10 cellular contexts compared by ENCODE assay signal in the genomic region with DNA sequence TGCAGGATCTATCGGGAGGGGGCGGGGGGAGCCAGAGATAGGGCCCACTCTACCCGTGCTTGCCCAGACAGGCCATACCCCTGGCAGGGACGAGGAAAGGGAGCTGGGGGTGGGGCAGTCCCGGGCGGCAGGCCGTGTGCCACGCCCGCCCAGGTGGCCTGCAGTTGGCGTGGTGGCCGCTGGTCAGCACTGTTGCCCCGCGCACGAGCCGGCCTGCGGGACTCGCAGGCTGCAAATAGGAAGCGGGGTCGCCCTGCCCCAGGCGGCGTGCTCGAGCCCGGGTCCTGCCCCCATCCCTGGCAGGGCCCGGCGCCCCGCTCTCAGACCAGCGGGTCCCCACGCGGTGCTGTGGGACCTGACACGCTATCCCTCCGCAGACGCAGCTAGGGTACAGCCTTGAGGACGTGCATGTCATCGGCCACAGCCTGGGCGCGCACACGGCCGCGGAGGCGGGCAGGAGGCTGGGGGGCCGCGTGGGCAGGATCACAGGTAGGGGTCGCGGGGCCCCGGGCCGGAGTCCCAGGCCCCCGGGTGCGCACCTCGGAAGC. TPM values are rescaled to one million over a fixed set of nuclear protein-coding genes. Genes with fewer than 3 reads are reported as not detected.
DNase-seq lines count a peak whose midpoint lies in the region; ATAC-seq, FAIRE-seq and TF ChIP-seq lines count a peak whose summit lies in the region.
"Had no signal": no experiment of that assay in that cellular context is flagged by ENCODE, and none has a peak within 500 bp of the region (broad histone marks: within the 10 kb centered on the region; RNA-seq: fewer than 3 reads in every experiment).

No MANE protein-coding gene starts in this region.

- no peak overlapping the region for H3K27ac ChIP-seq in colonic mucosa
- no peak overlapping the region for H3K27ac ChIP-seq in right lobe of liver
- H3K27ac ChIP-seq: BLaER1 had no signal

- peak overlapping the region; percentile 23 to 53 for H3K9ac ChIP-seq in colonic mucosa (ENCODE audit: low read depth in 2 of 2, low read length in 2 of 2)
- H3K9ac ChIP-seq: BLaER1 had no signal

- TF ChIP-seq CTCF in colonic mucosa (IDR thresholded peaks at IDR 0.05) = peak; percentile 48
- TF ChIP-seq CTCF in right lobe of liver (IDR thresholded peaks at IDR 0.05) = peak in 3 of 4 donors; percentile 33 to 45 (median 42)

- H3K9me3 ChIP-seq in colonic mucosa = no peaks in the 10 kb centered on the region
- H3K9me3 ChIP-seq in right lobe of liver = no peaks in the 10 kb centered on the region

- peak; percentile 39 for DNase-seq in NCI-H82 (lab: John Stamatoyannopoulos, UW)
- DNase-seq in NCI-H82 treated with DMSO at 0.1 percent for 48 hours (lab: John Stamatoyannopoulos, UW; ENCODE audit: unreplicated experiment) = no peak
- DNase-seq in colonic mucosa = peak; percentile 71
- peak in 1 of 3 donors; percentile 34 for DNase-seq in right lobe of liver
- peak; percentile 67 for DNase-seq in urothelium cell line (ENCODE audit: low spot score)
- no peak for DNase-seq in activated CD8-positive, alpha-beta memory T cell treated with anti-CD3 and anti-CD28 coated beads for 24 hours
- DNase-seq in stimulated activated naive B cell treated with anti-CD40 and anti-IgM and Interleukin-4, amounts not matched to agents 10 μg/mL and 1 μg/mL and 100 μg/mL, for 72 hours = no peak
- no peak for DNase-seq in immature natural killer cell
- DNase-seq: NCI-H1694 had no signal

- H3K4me3 ChIP-seq in colonic mucosa (peak overlapping the region; percentile 51), right lobe of liver (no peak overlapping the region)
- H3K4me3 ChIP-seq: BLaER1 had no signal

- H3K4me3 Mint-ChIP-seq in stimulated activated naive B cell treated with anti-CD40 and anti-IgM and Interleukin-4, amounts not matched to agents 10 μg/mL and 1 μg/mL and 100 μg/mL, for 72 hours = no peak overlapping the region
- no peak overlapping the region for H3K4me3 Mint-ChIP-seq in immature natural killer cell

- peaks cover 19 to 29% of the 10 kb centered on the region in 2 donors for H3K27me3 Mint-ChIP-seq in stimulated activated naive B cell treated with anti-CD40 and anti-IgM and Interleukin-4, amounts not matched to agents 10 μg/mL and 1 μg/mL and 100 μg/mL, for 72 hours
- H3K27me3 Mint-ChIP-seq in immature natural killer cell (ENCODE audit: low read depth in 3 of 3) = peaks cover 3 to 6% (median 5%) of the 10 kb centered on the region in 3 donors

- no peak overlapping the region for H3K27ac Mint-ChIP-seq in stimulated activated naive B cell treated with anti-CD40 and anti-IgM and Interleukin-4, amounts not matched to agents 10 μg/mL and 1 μg/mL and 100 μg/mL, for 72 hours
- no peak overlapping the region for H3K27ac Mint-ChIP-seq in immature natural killer cell

- no peaks in the 10 kb centered on the region for H3K9me3 Mint-ChIP-seq in stimulated activated naive B cell treated with anti-CD40 and anti-IgM and Interleukin-4, amounts not matched to agents 10 μg/mL and 1 μg/mL and 100 μg/mL, for 72 hours
- H3K9me3 Mint-ChIP-seq in immature natural killer cell = peaks cover 0 to under 1% (median 0%) of the 10 kb centered on the region in 6 donors

- ATAC-seq in right lobe of liver = peak; percentile 21 to 77 (median 61)
- ATAC-seq in stimulated activated naive B cell treated with anti-CD40 and anti-IgM and Interleukin-4, amounts not matched to agents 10 μg/mL and 1 μg/mL and 100 μg/mL, for 72 hours (replicated peaks) = no peak

- no peaks in the 10 kb centered on the region for H3K4me1 Mint-ChIP-seq in stimulated activated naive B cell treated with anti-CD40 and anti-IgM and Interleukin-4, amounts not matched to agents 10 μg/mL and 1 μg/mL and 100 μg/mL, for 72 hours
- no peaks in the 10 kb centered on the region for H3K4me1 Mint-ChIP-seq in immature natural killer cell

- H3K36me3 Mint-ChIP-seq in stimulated activated naive B cell treated with anti-CD40 and anti-IgM and Interleukin-4, amounts not matched to agents 10 μg/mL and 1 μg/mL and 100 μg/mL, for 72 hours = no peaks in the 10 kb centered on the region
- H3K36me3 Mint-ChIP-seq in immature natural killer cell = no peaks in the 10 kb centered on the region

- intact Hi-C loops in colonic mucosa (cut with DNase I) = loop anchor here (5.0 kb wide), 1 partner anchor 160 kb away; no protein-coding TSS in a partner anchor
- intact Hi-C loops in right lobe of liver (cut with DNase I) = no loop called here

- WGBS in right lobe of liver (ENCODE audit: insufficient coverage, low coverage, low lambda C conversion rate, missing lambda C conversion rate) = 5% methylated on average over 21 of the region's 49 CpGs

- FAIRE-seq in urothelium cell line (lab: Jason Lieb, UNC) = peak; percentile 84

- H3K4me1 ChIP-seq in colonic mucosa = no peaks in the 10 kb centered on the region
- no peaks in the 10 kb centered on the region for H3K4me1 ChIP-seq in right lobe of liver
- H3K4me1 ChIP-seq: BLaER1 had no signal

- H3K36me3 ChIP-seq in colonic mucosa = no peaks in the 10 kb centered on the region
- no peaks in the 10 kb centered on the region for H3K36me3 ChIP-seq in right lobe of liver
- H3K36me3 ChIP-seq: BLaER1 had no signal

- no peak for TF ChIP-seq POLR2A in right lobe of liver (IDR thresholded peaks at IDR 0.05)

- no peaks in the 10 kb centered on the region for H3K27me3 ChIP-seq in colonic mucosa
- H3K27me3 ChIP-seq in right lobe of liver = no peaks in the 10 kb centered on the region
- H3K27me3 ChIP-seq: BLaER1 had no signal

RNA-seq across cellular contexts. Expression of gene PNLIPRP2, which starts 6.7 kb away (rescaled TPM):
- total RNA-seq in colonic mucosa = 1 to 10 TPM; 5.0 to 9.1 TPM
- total RNA-seq in right lobe of liver = not detected
- polyA plus RNA-seq in immature natural killer cell = not detected

RNA-seq across cellular contexts. Expression of gene PNLIPRP1, which starts 36.7 kb away (rescaled TPM):
- 1 to 10 TPM in 1 of 2 donors, not detected in 1; 2.5 TPM for total RNA-seq in colonic mucosa
- total RNA-seq in right lobe of liver = not detected
- not detected for polyA plus RNA-seq in immature natural killer cell

Comparison
In these comparisons a context has a peak if more than half of its experiments do, and no peak if none do; other contexts are left out.
1. DNase-seq: peak in NCI-H82 (single experiment), colonic mucosa (single experiment) and urothelium cell line (single experiment); none in NCI-H82 treated with DMSO at 0.1 percent for 48 hours (single experiment), activated CD8-positive, alpha-beta memory T cell treated with anti-CD3 and anti-CD28 coated beads for 24 hours (single experiment), stimulated activated naive B cell treated with anti-CD40 and anti-IgM and Interleukin-4, amounts not matched to agents 10 μg/mL and 1 μg/mL and 100 μg/mL, for 72 hours (single experiment) and immature natural killer cell (0 of 3).
2. ATAC-seq: peak in right lobe of liver (4 of 4); none in stimulated activated naive B cell treated with anti-CD40 and anti-IgM and Interleukin-4, amounts not matched to agents 10 μg/mL and 1 μg/mL and 100 μg/mL, for 72 hours (0 of 2).
3. RNA of gene PNLIPRP2, which starts 6.7 kb away (total RNA-seq): 5.0 to 9.1 TPM in colonic mucosa; not detected in right lobe of liver; every median in the first group is over 4 times any median in the second.